ENCODE assay signal across 8 cellular contexts in genomic region chr10:14838582-14839304, GRCh38. TPM values are rescaled to one million over a fixed set of nuclear protein-coding genes. Genes with fewer than 3 reads are reported as not detected.
DNase-seq lines count a peak whose midpoint lies in the region; ATAC-seq and TF ChIP-seq lines count a peak whose summit lies in the region.

No MANE protein-coding gene starts in this region.

- peaks cover 7% of the 10 kb centered on the region for H3K36me3 Mint-ChIP-seq in neural crest cell (ENCODE audit: low read depth)

- peaks cover 0 to 22% of the 10 kb centered on the region in 2 donors for H3K36me3 ChIP-seq in vagina

- peaks cover 29% of the 10 kb centered on the region for H3K4me1 ChIP-seq in vagina

- ATAC-seq in GM19397 (IDR thresholded peaks at IDR 0.05; ENCODE audit: unreplicated experiment) (peak; percentile 5), HG02623 (IDR thresholded peaks at IDR 0.05; ENCODE audit: unreplicated experiment) (no peak)

- H3K27me3 Mint-ChIP-seq in neural crest cell (ENCODE audit: low read depth) = no peaks in the 10 kb centered on the region

- no peaks in the 10 kb centered on the region for H3K9me3 ChIP-seq in vagina

- peak overlapping the region; percentile 98 for H3K27ac Mint-ChIP-seq in neural crest cell (ENCODE audit: unreplicated experiment)

- intact Hi-C loops in vagina (cut with DNase I) = loop anchor here (10.0 kb wide), 2 partner anchors 234 to 334 kb away; no protein-coding TSS in a partner anchor

- TF ChIP-seq POLR2A in vagina (IDR thresholded peaks at IDR 0.05) = no peak

- no peaks in the 10 kb centered on the region for H3K9me3 Mint-ChIP-seq in neural crest cell

- peak overlapping the region; percentile 97 for H3K27ac ChIP-seq in vagina

- peak; percentile 40 for DNase-seq in AG08396 (ENCODE audit: low spot score)
- peak; percentile 4 for DNase-seq in M059J (ENCODE audit: low read depth)
- peak; percentile 39 to 46 for DNase-seq in activated T-cell treated with anti-CD3 and anti-CD28 coated beads, Interleukin-2, amount 50 U/mL, for 48 hours
- DNase-seq in fibroblast of the aortic adventitia (ENCODE audit: low read depth) = peak; percentile 25
- peak; percentile 55 for DNase-seq in neural crest cell (ENCODE audit: low read depth, low spot score)
- DNase-seq in vagina (ENCODE audit: extremely low spot score in 2 of 2) = no peak

- H3K4me3 ChIP-seq in fibroblast of the aortic adventitia (ENCODE audit: low read depth, low read length) (peak overlapping the region; percentile 77), vagina (peak overlapping the region; percentile 80 to 88)

- H3K4me3 Mint-ChIP-seq in neural crest cell = peak overlapping the region; percentile 92

- no peaks in the 10 kb centered on the region for H3K27me3 ChIP-seq in vagina

- TF ChIP-seq CTCF in fibroblast of the aortic adventitia (IDR thresholded peaks at IDR 0.05; ENCODE audit: insufficient read depth, low read length) (no peak), neural crest cell (conservative IDR thresholded peaks at IDR 0.05) (no peak), vagina (IDR thresholded peaks at IDR 0.05) (no peak)

- H3K4me1 Mint-ChIP-seq in neural crest cell = peaks cover 30% of the 10 kb centered on the region

RNA-seq across cellular contexts. Expression of gene HSPA14, which starts 0.6 kb away (rescaled TPM):
- total RNA-seq in M059J (2014; rRNA removed; shearing (Covaris generic)) = 16.8 and 20.2 TPM in 2 replicates
- 13.7 and 19.7 TPM in 2 replicates for total RNA-seq in fibroblast of the aortic adventitia (ENCODE audit: low replicate concordance)
- 24.2 and 24.5 TPM in 2 replicates for total RNA-seq in neural crest cell
- total RNA-seq in vagina = 8.3 TPM

RNA-seq across cellular contexts. Expression of gene MSANTD7, which starts 0.6 kb away (rescaled TPM):
- 14.2 and 15.1 TPM in 2 replicates for total RNA-seq in M059J (2014; rRNA removed; shearing (Covaris generic))
- total RNA-seq in fibroblast of the aortic adventitia (ENCODE audit: low replicate concordance) = 7.7 and 18.5 TPM in 2 replicates
- 24.7 and 27.5 TPM in 2 replicates for total RNA-seq in neural crest cell
- total RNA-seq in vagina = 11.8 TPM

RNA-seq across cellular contexts. Expression of gene CDNF, which starts 0.9 kb away (rescaled TPM):
- total RNA-seq in M059J (2014; rRNA removed; shearing (Covaris generic)) = not detected in 2 replicates
- 1.2 and 2.4 TPM in 2 replicates for total RNA-seq in fibroblast of the aortic adventitia (ENCODE audit: low replicate concordance)
- total RNA-seq in neural crest cell = 1.1 and 1.5 TPM in 2 replicates
- total RNA-seq in vagina = 7.4 TPM

RNA-seq across cellular contexts. Expression of gene SUV39H2, which starts 39.9 kb away (rescaled TPM):
- total RNA-seq in M059J (2014; rRNA removed; shearing (Covaris generic)) = 20.9 and 23.8 TPM in 2 replicates
- total RNA-seq in fibroblast of the aortic adventitia (ENCODE audit: low replicate concordance) (6.5 and 26.8 TPM in 2 replicates), neural crest cell (79.7 and 90.5 TPM in 2 replicates), vagina (6.9 TPM)

Comparison
In these comparisons a context has a peak if more than half of its experiments do, and no peak if none do; other contexts are left out.
1. DNase-seq: peak in AG08396 (single experiment), M059J (single experiment), activated T-cell treated with anti-CD3 and anti-CD28 coated beads, Interleukin-2, amount 50 U/mL, for 48 hours (2 of 2), fibroblast of the aortic adventitia (single experiment) and neural crest cell (single experiment); none in vagina (0 of 2).